11 cellular contexts compared by ENCODE assay signal in genomic region chr14:68945190-68945584, GRCh38. TPM values are rescaled to one million over a fixed set of nuclear protein-coding genes. Genes with fewer than 3 reads are reported as not detected.
DNase-seq lines count a peak whose midpoint lies in the region; ATAC-seq and TF ChIP-seq lines count a peak whose summit lies in the region.
"Had no signal": no experiment of that assay in that cellular context is flagged by ENCODE, and none has a peak within 500 bp of the region (broad histone marks: within the 10 kb centered on the region; RNA-seq: fewer than 3 reads in every experiment).

No MANE protein-coding gene starts in this region.

- H3K27ac Mint-ChIP-seq in progenitor cell of endocrine pancreas, result peak overlapping the region; percentile 58
- H3K27ac Mint-ChIP-seq: activated CD4-positive, alpha-beta memory T cell treated with anti-CD3 and anti-CD28 coated beads for 36 hours had no signal

- H4K20me1 ChIP-seq in BLaER1 treated with 17β-estradiol and CSF1 and Interleukin-3, amounts not matched to agents 10 nM and 100 nM, result peaks cover 28 to 96% (median 62%) of the 10 kb centered on the region in 11 experiments

- H3K4me1 ChIP-seq in BLaER1 treated with 17β-estradiol and CSF1 and Interleukin-3, amounts not matched to agents 10 nM and 100 nM, result peaks cover 85 to 100% (median 96%) of the 10 kb centered on the region in 10 experiments
- peaks cover 99% of the 10 kb centered on the region for H3K4me1 ChIP-seq in RWPE2 (ENCODE audit: insufficient read depth, poor library complexity, severe bottlenecking)

- H3K4me3 Mint-ChIP-seq in progenitor cell of endocrine pancreas (ENCODE audit: low read depth), result no peak overlapping the region
- H3K4me3 Mint-ChIP-seq: activated CD4-positive, alpha-beta memory T cell treated with anti-CD3 and anti-CD28 coated beads for 36 hours had no signal

- H3K4me1 Mint-ChIP-seq in progenitor cell of endocrine pancreas (ENCODE audit: low read depth), result peaks cover 33% of the 10 kb centered on the region

- TF ChIP-seq CTCF in RWPE2 (IDR thresholded peaks at IDR 0.05; ENCODE audit: poor library complexity, severe bottlenecking) (no peak), progenitor cell of endocrine pancreas (IDR thresholded peaks at IDR 0.05; ENCODE audit: unreplicated experiment) (no peak), foreskin fibroblast (IDR thresholded peaks at IDR 0.05; ENCODE audit: low read depth, low read length) (no peak)

- DNase-seq in RWPE2 (ENCODE audit: low spot score) (no peak), epithelial cell of prostate (ENCODE audit: low read depth, low spot score) (no peak), progenitor cell of endocrine pancreas (ENCODE audit: low spot score, unreplicated experiment) (no peak), NCI-H774 (lab: John Stamatoyannopoulos, UW) (no peak), foreskin fibroblast (no peak), mesenteric fat pad (ENCODE audit: low spot score) (no peak)
- DNase-seq: activated CD4-positive, alpha-beta memory T cell treated with anti-CD3 and anti-CD28 coated beads for 36 hours; amygdala; stimulated activated CD4-positive, alpha-beta T cell treated with anti-CD3 and anti-CD28 coated beads, Interleukin-2, amount 100 ng/mL, for 48 hours had no signal

- H3K9ac ChIP-seq in BLaER1 treated with 17β-estradiol and CSF1 and Interleukin-3, amounts not matched to agents 10 nM and 100 nM, result peak overlapping the region in 8 of 11 experiments; percentile 24 to 79 (median 72); a peak in 12 of 22 replicates

- ATAC-seq in RWPE2 (ENCODE audit: low read depth) (no peak), GM18868 (IDR thresholded peaks at IDR 0.05; ENCODE audit: unreplicated experiment) (no peak)

- H3K9me3 Mint-ChIP-seq in progenitor cell of endocrine pancreas (ENCODE audit: low read depth), result no peaks in the 10 kb centered on the region
- H3K9me3 Mint-ChIP-seq: activated CD4-positive, alpha-beta memory T cell treated with anti-CD3 and anti-CD28 coated beads for 36 hours had no signal

- peaks cover 0 to 33% (median 8%) of the 10 kb centered on the region in 11 experiments; a peak in 9 of 22 replicates for H3K36me3 ChIP-seq in BLaER1 treated with 17β-estradiol and CSF1 and Interleukin-3, amounts not matched to agents 10 nM and 100 nM
- H3K36me3 ChIP-seq in RWPE2 (ENCODE audit: low read depth), result peaks cover 66% of the 10 kb centered on the region

- no peaks in the 10 kb centered on the region for H3K27me3 ChIP-seq in BLaER1 treated with 17β-estradiol and CSF1 and Interleukin-3, amounts not matched to agents 10 nM and 100 nM
- no peaks in the 10 kb centered on the region for H3K27me3 ChIP-seq in RWPE2 (ENCODE audit: insufficient read depth, poor library complexity, severe bottlenecking)

- no peaks in the 10 kb centered on the region for H3K9me3 ChIP-seq in BLaER1 treated with 17β-estradiol and CSF1 and Interleukin-3, amounts not matched to agents 10 nM and 100 nM (replicated peaks in 1 of 11)
- H3K9me3 ChIP-seq in RWPE2 (ENCODE audit: severe bottlenecking), result no peaks in the 10 kb centered on the region

- peak overlapping the region in 9 of 11 experiments; percentile 26 to 90 (median 83); a peak in 16 of 22 replicates for H3K27ac ChIP-seq in BLaER1 treated with 17β-estradiol and CSF1 and Interleukin-3, amounts not matched to agents 10 nM and 100 nM
- H3K27ac ChIP-seq in RWPE2 (ENCODE audit: poor library complexity, severe bottlenecking) (peak overlapping the region; percentile 98), epithelial cell of prostate (peak overlapping the region; percentile 99)

- H3K4me2 ChIP-seq in BLaER1 treated with 17β-estradiol and CSF1 and Interleukin-3, amounts not matched to agents 10 nM and 100 nM, result peak overlapping the region; percentile 78 to 98 (median 95)

- peak overlapping the region in 4 of 10 experiments; percentile 40 to 59 (median 59); a peak in 4 of 20 replicates for H3K4me3 ChIP-seq in BLaER1 treated with 17β-estradiol and CSF1 and Interleukin-3, amounts not matched to agents 10 nM and 100 nM
- no peak overlapping the region for H3K4me3 ChIP-seq in RWPE2 (ENCODE audit: severe bottlenecking)
- H3K4me3 ChIP-seq in foreskin fibroblast (ENCODE audit: low read depth in 1 of 2, low read length in 2 of 2), result no peak overlapping the region

- no peaks in the 10 kb centered on the region for H3K36me3 Mint-ChIP-seq in progenitor cell of endocrine pancreas (ENCODE audit: insufficient read depth)
- H3K36me3 Mint-ChIP-seq: activated CD4-positive, alpha-beta memory T cell treated with anti-CD3 and anti-CD28 coated beads for 36 hours had no signal

- no peaks in the 10 kb centered on the region for H3K27me3 Mint-ChIP-seq in progenitor cell of endocrine pancreas
- H3K27me3 Mint-ChIP-seq: activated CD4-positive, alpha-beta memory T cell treated with anti-CD3 and anti-CD28 coated beads for 36 hours had no signal

RNA-seq across cellular contexts. Expression of gene ACTN1, which starts 33.9 kb away (rescaled TPM):
- total RNA-seq in progenitor cell of endocrine pancreas (92.6 and 105 TPM in 2 replicates), mesenteric fat pad (215 TPM)
